ENCODE assay signal across 23 cellular contexts in genomic region chr7:7136857-7137309, GRCh38. TPM values are rescaled to one million over a fixed set of nuclear protein-coding genes. Genes with fewer than 3 reads are reported as not detected.
DNase-seq lines count a peak whose midpoint lies in the region; ATAC-seq and TF ChIP-seq lines count a peak whose summit lies in the region.
"Had no signal": no experiment of that assay in that cellular context is flagged by ENCODE, and none has a peak within 500 bp of the region (broad histone marks: within the 10 kb centered on the region; RNA-seq: fewer than 3 reads in every experiment).

No MANE protein-coding gene starts in this region.

- 81% methylated on average over 2 of the region's 2 CpGs for WGBS in hepatocyte (ENCODE audit: low lambda C conversion rate, missing lambda C conversion rate)
- 28 to 29% methylated on average over 2 of the region's 2 CpGs for WGBS in body of pancreas, 2 donors

- H3K27me3 Mint-ChIP-seq in T-cell, result no peaks in the 10 kb centered on the region
- H3K27me3 Mint-ChIP-seq: activated naive CD8-positive, alpha-beta T cell treated with anti-CD3 and anti-CD28 coated beads for 36 hours had no signal

- no peaks in the 10 kb centered on the region for H3K27me3 ChIP-seq in hepatocyte
- no peaks in the 10 kb centered on the region for H3K27me3 ChIP-seq in osteoblast (ENCODE audit: insufficient read depth, low read length)
- H3K27me3 ChIP-seq in body of pancreas, result no peaks in the 10 kb centered on the region
- H3K27me3 ChIP-seq: tibial nerve had no signal

- peak; percentile 53 for DNase-seq in NCI-H2029 treated with DMSO at 0.1 percent for 48 hours (lab: John Stamatoyannopoulos, UW)
- DNase-seq in NCI-H2029 (lab: John Stamatoyannopoulos, UW), result no peak
- DNase-seq in NCI-H69 (lab: John Stamatoyannopoulos, UW), result peak; percentile 35
- DNase-seq in hepatocyte (ENCODE audit: low spot score), result no peak
- no peak for DNase-seq in osteoblast (ENCODE audit: insufficient read length, low spot score, missing footprints)
- DNase-seq in body of pancreas, result no peak
- DNase-seq in T-cell, result no peak
- DNase-seq: activated CD4-positive, alpha-beta T cell treated with anti-CD3 and anti-CD28 coated beads, Interleukin-2, amount 50 U/mL, for 4 hours; activated CD8-positive, alpha-beta memory T cell treated with anti-CD3 and anti-CD28 coated beads, Interleukin-2, amount 50 U/mL, for 48 hours; activated naive CD8-positive, alpha-beta T cell treated with anti-CD3 and anti-CD28 coated beads for 36 hours; Caco-2; NCI-H1417 treated with DMSO at 0.1 percent for 48 hours; NCI-H526; psoas muscle; RPMI8226; SK-N-SH; stimulated activated CD4-positive, alpha-beta T cell treated with anti-CD3 and anti-CD28 coated beads, Interleukin-2, amount 100 ng/mL, for 48 hours; stimulated activated naive CD8-positive, alpha-beta T cell treated with anti-CD3 and anti-CD28 coated beads, Interleukin-15, Interleukin-2, amounts not matched to agents 100 U/mL and 50 U/mL, for 24 hours had no signal

- no peaks in the 10 kb centered on the region for H3K4me1 ChIP-seq in hepatocyte (ENCODE audit: insufficient read depth)
- H3K4me1 ChIP-seq in osteoblast (ENCODE audit: insufficient read depth, low read length), result peaks cover 6% of the 10 kb centered on the region
- H3K4me1 ChIP-seq in body of pancreas, result peaks cover 9% of the 10 kb centered on the region
- H3K4me1 ChIP-seq: Caco-2, psoas muscle had no signal

- H3K27ac ChIP-seq in hepatocyte (no peak overlapping the region), osteoblast (ENCODE audit: low read depth, low read length) (peak overlapping the region; percentile 4), body of pancreas (no peak overlapping the region)
- H3K27ac ChIP-seq: psoas muscle had no signal

- H3K9me3 Mint-ChIP-seq in T-cell, result peaks cover 0 to 5% (median 0%) of the 10 kb centered on the region in 3 donors

- no peak overlapping the region for H3K4me3 Mint-ChIP-seq in T-cell
- H3K4me3 Mint-ChIP-seq: activated naive CD8-positive, alpha-beta T cell treated with anti-CD3 and anti-CD28 coated beads for 36 hours; brain; WTC11 had no signal

- H3K9me2 ChIP-seq in hepatocyte (replicated peaks; ENCODE audit: insufficient read depth), result no peaks in the 10 kb centered on the region
- H3K9me2 ChIP-seq: SK-N-SH had no signal

- no peak for TF ChIP-seq POLR2A in body of pancreas (IDR thresholded peaks at IDR 0.05)

- no peaks in the 10 kb centered on the region for H3K36me3 ChIP-seq in hepatocyte (replicated peaks; ENCODE audit: insufficient read depth, low read depth)
- H3K36me3 ChIP-seq in osteoblast (ENCODE audit: insufficient read depth, low read length), result no peaks in the 10 kb centered on the region
- H3K36me3 ChIP-seq in body of pancreas (replicated peaks in 1 of 2; ENCODE audit: insufficient read depth in 1 of 2, low read depth in 2 of 2), result no peaks in the 10 kb centered on the region
- H3K36me3 ChIP-seq: tibial nerve had no signal

- H3K79me2 ChIP-seq in hepatocyte (no peaks in the 10 kb centered on the region), osteoblast (ENCODE audit: insufficient read depth, low read length) (no peaks in the 10 kb centered on the region)

- TF ChIP-seq CTCF in hepatocyte (IDR thresholded peaks at IDR 0.05; ENCODE audit: poor library complexity) (no peak), osteoblast (IDR thresholded peaks at IDR 0.05; ENCODE audit: extremely low read depth, low read depth, low read length) (no peak), body of pancreas (IDR thresholded peaks at IDR 0.05) (no peak)

- intact Hi-C loops in body of pancreas (cut with DNase I), result no loop called here

- CTCF ChIA-PET in T-cell (lab: Charles Lee), result no interaction called here

- no peaks in the 10 kb centered on the region for H3K36me3 Mint-ChIP-seq in T-cell
- H3K36me3 Mint-ChIP-seq: brain, WTC11 had no signal

- no peak overlapping the region for H3K4me3 ChIP-seq in hepatocyte
- peak overlapping the region; percentile 33 for H3K4me3 ChIP-seq in osteoblast (ENCODE audit: insufficient read depth, low read length)
- no peak overlapping the region for H3K4me3 ChIP-seq in body of pancreas
- H3K4me3 ChIP-seq: psoas muscle, smooth muscle cell, tibial nerve had no signal

- POLR2A ChIA-PET in T-cell (lab: Charles Lee), result interaction anchor here in 1 of 2 donors (0.7 kb wide), 1 partner anchor 169 kb away, joined by 3 read pairs; no protein-coding TSS in a partner anchor

- H4K20me1 ChIP-seq in hepatocyte (ENCODE audit: insufficient read depth, poor library complexity, severe bottlenecking), result no peaks in the 10 kb centered on the region
- no peaks in the 10 kb centered on the region for H4K20me1 ChIP-seq in osteoblast (ENCODE audit: insufficient read depth, low read length)

- no peak overlapping the region for H3K27ac Mint-ChIP-seq in T-cell
- H3K27ac Mint-ChIP-seq: activated naive CD8-positive, alpha-beta T cell treated with anti-CD3 and anti-CD28 coated beads for 36 hours; WTC11 had no signal

- H3K4me2 ChIP-seq in hepatocyte (peak overlapping the region; percentile 52), osteoblast (ENCODE audit: insufficient read depth, low read length) (peak overlapping the region; percentile 58)
- H3K4me2 ChIP-seq: SK-N-SH had no signal

- ATAC-seq in body of pancreas, result no peak
- ATAC-seq in T-cell (replicated peaks in 1 of 4), result no peak
- ATAC-seq in GM19397 (IDR thresholded peaks at IDR 0.05; ENCODE audit: unreplicated experiment), result no peak
- ATAC-seq: psoas muscle; stimulated activated naive CD8-positive, alpha-beta T cell treated with anti-CD3 and anti-CD28 coated beads, Interleukin-15, Interleukin-2, amounts not matched to agents 100 U/mL and 50 U/mL, for 24 hours; WTC11 had no signal

- H3K4me1 Mint-ChIP-seq in T-cell, result peaks cover 8 to 12% (median 12%) of the 10 kb centered on the region in 3 donors
- H3K4me1 Mint-ChIP-seq: brain had no signal

- H3K9me3 ChIP-seq in hepatocyte (ENCODE audit: low read depth), result no peaks in the 10 kb centered on the region
- no peaks in the 10 kb centered on the region for H3K9me3 ChIP-seq in osteoblast (ENCODE audit: low read depth, low read length)
- no peaks in the 10 kb centered on the region for H3K9me3 ChIP-seq in body of pancreas
- H3K9me3 ChIP-seq: psoas muscle, SK-N-SH, tibial nerve had no signal

- H2AFZ ChIP-seq in hepatocyte (no peak overlapping the region), osteoblast (ENCODE audit: low read length) (peak overlapping the region; percentile 25)

RNA-seq across cellular contexts. Expression of gene C1GALT1, which starts 45.5 kb away (rescaled TPM):
- 65.4 and 71.8 TPM in 2 replicates for total RNA-seq in hepatocyte
- polyA plus RNA-seq in hepatocyte, result 37.1 and 38.7 TPM in 2 replicates
- total RNA-seq in osteoblast, result 108 and 137 TPM in 2 replicates
- total RNA-seq in body of pancreas, result 10 to 100 TPM in 1 of 2 donors, 1 to 10 TPM in 1; 9.1 to 13.8 TPM
- 10 to 100 TPM; 32.9 to 45.0 (median 44.0) TPM for total RNA-seq in T-cell

Comparison
In these comparisons a context has a peak if more than half of its experiments do, and no peak if none do; other contexts are left out.
1. DNase-seq: peak in NCI-H2029 treated with DMSO at 0.1 percent for 48 hours (single experiment) and NCI-H69 (single experiment); none in NCI-H2029 (single experiment), hepatocyte (single experiment), osteoblast (single experiment), body of pancreas (0 of 4) and T-cell (0 of 34).